1 cellular context compared by ENCODE assay signal in genomic region chr20:50055524-50056083, GRCh38.
A peak's percentile ranks its signal among the peaks of the same experiment; 100 is the strongest.
TF ChIP-seq lines count a peak whose summit lies in the region.

No MANE protein-coding gene starts in this region.

TF ChIP-seq in K562, 482 proteins besides CTCF, POLR2A, EP300 and RAD21:
- TF ChIP-seq E2F6 (IDR thresholded peaks at IDR 0.05; ENCODE audit: borderline replicate concordance in 1 of 2, extremely low read depth in 1 of 2, insufficient read depth in 1 of 2, insufficient read length in 1 of 2, low read depth in 1 of 2, low read length in 1 of 2, poor library complexity in 1 of 2, severe bottlenecking in 1 of 2) = peak in 1 of 2 experiments; percentile 24
- TF ChIP-seq SFPQ (IDR thresholded peaks at IDR 0.05; ENCODE audit: low read depth, low read length) = no peak
- no peak for TF ChIP-seq PRPF4 (IDR thresholded peaks at IDR 0.05; ENCODE audit: insufficient read depth, low read depth, low read length, poor library complexity, severe bottlenecking)
- TF ChIP-seq ZNF12 (CRISPR knock-in tag; IDR thresholded peaks at IDR 0.05) = no peak
- 0 out of 2 replicates have a peak, but pooled peaks have one; percentile 15 for TF ChIP-seq CREM (IDR thresholded peaks at IDR 0.05; ENCODE audit: low read depth)
- TF ChIP-seq KLF1 (tag; IDR thresholded peaks at IDR 0.05) = no peak
- 0 out of 2 replicates have a peak, but pooled peaks have one; percentile 44 for TF ChIP-seq SMARCA4 (IDR thresholded peaks at IDR 0.05)
- no peak for TF ChIP-seq ARHGAP35 (IDR thresholded peaks at IDR 0.05; ENCODE audit: partially characterized antibody)
- no peak for TF ChIP-seq ZNF77 (CRISPR knock-in tag; IDR thresholded peaks at IDR 0.05)
- peak; percentile 41; the same call in 1 of the 2 replicates for TF ChIP-seq DPF2 (IDR thresholded peaks at IDR 0.05)
- TF ChIP-seq SIN3A (IDR thresholded peaks at IDR 0.05; ENCODE audit: borderline replicate concordance in 2 of 2, control insufficient read depth in 1 of 2, low read depth in 2 of 2, low read length in 2 of 2) = no peak
- TF ChIP-seq, protein P1, sequence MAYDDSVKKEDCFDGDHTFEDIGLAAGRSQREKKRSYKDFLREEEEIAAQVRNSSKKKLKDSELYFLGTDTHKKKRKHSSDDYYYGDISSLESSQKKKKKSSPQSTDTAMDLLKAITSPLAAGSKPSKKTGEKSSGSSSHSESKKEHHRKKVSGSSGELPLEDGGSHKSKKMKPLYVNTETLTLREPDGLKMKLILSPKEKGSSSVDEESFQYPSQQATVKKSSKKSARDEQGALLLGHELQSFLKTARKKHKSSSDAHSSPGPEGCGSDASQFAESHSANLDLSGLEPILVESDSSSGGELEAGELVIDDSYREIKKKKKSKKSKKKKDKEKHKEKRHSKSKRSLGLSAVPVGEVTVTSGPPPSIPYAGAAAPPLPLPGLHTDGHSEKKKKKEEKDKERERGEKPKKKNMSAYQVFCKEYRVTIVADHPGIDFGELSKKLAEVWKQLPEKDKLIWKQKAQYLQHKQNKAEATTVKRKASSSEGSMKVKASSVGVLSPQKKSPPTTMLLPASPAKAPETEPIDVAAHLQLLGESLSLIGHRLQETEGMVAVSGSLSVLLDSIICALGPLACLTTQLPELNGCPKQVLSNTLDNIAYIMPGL (CRISPR knock-in tag; IDR thresholded peaks at IDR 0.05) = no peak
- no peak for TF ChIP-seq ZNF583 (CRISPR knock-in tag; IDR thresholded peaks at IDR 0.05)
- TF ChIP-seq SMARCE1 (IDR thresholded peaks at IDR 0.05) = peak; percentile 58; the same call in 1 of the 2 replicates
- no peak for TF ChIP-seq PHB (CRISPR knock-in tag; IDR thresholded peaks at IDR 0.05)
- no peak for TF ChIP-seq TSC22D4 (tag; IDR thresholded peaks at IDR 0.05)
- TF ChIP-seq, protein P2, sequence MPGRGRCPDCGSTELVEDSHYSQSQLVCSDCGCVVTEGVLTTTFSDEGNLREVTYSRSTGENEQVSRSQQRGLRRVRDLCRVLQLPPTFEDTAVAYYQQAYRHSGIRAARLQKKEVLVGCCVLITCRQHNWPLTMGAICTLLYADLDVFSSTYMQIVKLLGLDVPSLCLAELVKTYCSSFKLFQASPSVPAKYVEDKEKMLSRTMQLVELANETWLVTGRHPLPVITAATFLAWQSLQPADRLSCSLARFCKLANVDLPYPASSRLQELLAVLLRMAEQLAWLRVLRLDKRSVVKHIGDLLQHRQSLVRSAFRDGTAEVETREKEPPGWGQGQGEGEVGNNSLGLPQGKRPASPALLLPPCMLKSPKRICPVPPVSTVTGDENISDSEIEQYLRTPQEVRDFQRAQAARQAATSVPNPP (IDR thresholded peaks at IDR 0.05; ENCODE audit: borderline replicate concordance, insufficient read depth, insufficient read length) = no peak
- no peak for TF ChIP-seq SPI1 (IDR thresholded peaks at IDR 0.05; ENCODE audit: borderline replicate concordance, low read depth, low read length)
- TF ChIP-seq, protein P3, sequence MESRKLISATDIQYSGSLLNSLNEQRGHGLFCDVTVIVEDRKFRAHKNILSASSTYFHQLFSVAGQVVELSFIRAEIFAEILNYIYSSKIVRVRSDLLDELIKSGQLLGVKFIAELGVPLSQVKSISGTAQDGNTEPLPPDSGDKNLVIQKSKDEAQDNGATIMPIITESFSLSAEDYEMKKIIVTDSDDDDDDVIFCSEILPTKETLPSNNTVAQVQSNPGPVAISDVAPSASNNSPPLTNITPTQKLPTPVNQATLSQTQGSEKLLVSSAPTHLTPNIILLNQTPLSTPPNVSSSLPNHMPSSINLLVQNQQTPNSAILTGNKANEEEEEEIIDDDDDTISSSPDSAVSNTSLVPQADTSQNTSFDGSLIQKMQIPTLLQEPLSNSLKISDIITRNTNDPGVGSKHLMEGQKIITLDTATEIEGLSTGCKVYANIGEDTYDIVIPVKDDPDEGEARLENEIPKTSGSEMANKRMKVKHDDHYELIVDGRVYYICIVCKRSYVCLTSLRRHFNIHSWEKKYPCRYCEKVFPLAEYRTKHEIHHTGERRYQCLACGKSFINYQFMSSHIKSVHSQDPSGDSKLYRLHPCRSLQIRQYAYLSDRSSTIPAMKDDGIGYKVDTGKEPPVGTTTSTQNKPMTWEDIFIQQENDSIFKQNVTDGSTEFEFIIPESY (CRISPR knock-in tag; IDR thresholded peaks at IDR 0.05) = peak; percentile 56; the same call in 1 of the 2 replicates
- TF ChIP-seq IFI16 (CRISPR knock-in tag; IDR thresholded peaks at IDR 0.05) = no peak
- no peak for TF ChIP-seq KDM2B (CRISPR knock-in tag; IDR thresholded peaks at IDR 0.05)
- TF ChIP-seq NFRKB (IDR thresholded peaks at IDR 0.05; ENCODE audit: low read depth) = no peak
- no peak for TF ChIP-seq POU5F1 (IDR thresholded peaks at IDR 0.05; ENCODE audit: borderline replicate concordance, low read depth, low read length, partially characterized antibody)
- no peak for TF ChIP-seq FOXJ3 (CRISPR knock-in tag; IDR thresholded peaks at IDR 0.05)
- no peak for TF ChIP-seq TAF9B (IDR thresholded peaks at IDR 0.05; ENCODE audit: partially characterized antibody)
- no peak for TF ChIP-seq ZNF707 (CRISPR knock-in tag; conservative IDR thresholded peaks at IDR 0.05)
- no peak for TF ChIP-seq ZKSCAN8 (CRISPR knock-in tag; IDR thresholded peaks at IDR 0.05)
- TF ChIP-seq LCOR (CRISPR knock-in tag; IDR thresholded peaks at IDR 0.05) = no peak
- peak; percentile 66 for TF ChIP-seq NFE2 (IDR thresholded peaks at IDR 0.05; ENCODE audit: low read depth)
- TF ChIP-seq, protein P4, sequence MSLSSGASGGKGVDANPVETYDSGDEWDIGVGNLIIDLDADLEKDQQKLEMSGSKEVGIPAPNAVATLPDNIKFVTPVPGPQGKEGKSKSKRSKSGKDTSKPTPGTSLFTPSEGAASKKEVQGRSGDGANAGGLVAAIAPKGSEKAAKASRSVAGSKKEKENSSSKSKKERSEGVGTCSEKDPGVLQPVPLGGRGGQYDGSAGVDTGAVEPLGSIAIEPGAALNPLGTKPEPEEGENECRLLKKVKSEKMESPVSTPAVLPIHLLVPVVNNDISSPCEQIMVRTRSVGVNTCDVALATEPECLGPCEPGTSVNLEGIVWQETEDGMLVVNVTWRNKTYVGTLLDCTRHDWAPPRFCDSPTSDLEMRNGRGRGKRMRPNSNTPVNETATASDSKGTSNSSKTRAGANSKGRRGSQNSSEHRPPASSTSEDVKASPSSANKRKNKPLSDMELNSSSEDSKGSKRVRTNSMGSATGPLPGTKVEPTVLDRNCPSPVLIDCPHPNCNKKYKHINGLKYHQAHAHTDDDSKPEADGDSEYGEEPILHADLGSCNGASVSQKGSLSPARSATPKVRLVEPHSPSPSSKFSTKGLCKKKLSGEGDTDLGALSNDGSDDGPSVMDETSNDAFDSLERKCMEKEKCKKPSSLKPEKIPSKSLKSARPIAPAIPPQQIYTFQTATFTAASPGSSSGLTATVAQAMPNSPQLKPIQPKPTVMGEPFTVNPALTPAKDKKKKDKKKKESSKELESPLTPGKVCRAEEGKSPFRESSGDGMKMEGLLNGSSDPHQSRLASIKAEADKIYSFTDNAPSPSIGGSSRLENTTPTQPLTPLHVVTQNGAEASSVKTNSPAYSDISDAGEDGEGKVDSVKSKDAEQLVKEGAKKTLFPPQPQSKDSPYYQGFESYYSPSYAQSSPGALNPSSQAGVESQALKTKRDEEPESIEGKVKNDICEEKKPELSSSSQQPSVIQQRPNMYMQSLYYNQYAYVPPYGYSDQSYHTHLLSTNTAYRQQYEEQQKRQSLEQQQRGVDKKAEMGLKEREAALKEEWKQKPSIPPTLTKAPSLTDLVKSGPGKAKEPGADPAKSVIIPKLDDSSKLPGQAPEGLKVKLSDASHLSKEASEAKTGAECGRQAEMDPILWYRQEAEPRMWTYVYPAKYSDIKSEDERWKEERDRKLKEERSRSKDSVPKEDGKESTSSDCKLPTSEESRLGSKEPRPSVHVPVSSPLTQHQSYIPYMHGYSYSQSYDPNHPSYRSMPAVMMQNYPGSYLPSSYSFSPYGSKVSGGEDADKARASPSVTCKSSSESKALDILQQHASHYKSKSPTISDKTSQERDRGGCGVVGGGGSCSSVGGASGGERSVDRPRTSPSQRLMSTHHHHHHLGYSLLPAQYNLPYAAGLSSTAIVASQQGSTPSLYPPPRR (CRISPR knock-in tag; IDR thresholded peaks at IDR 0.05; ENCODE audit: borderline replicate concordance) = no peak
- no peak for TF ChIP-seq FOS (IDR thresholded peaks at IDR 0.05; ENCODE audit: extremely low read depth, insufficient read length)
- peak; percentile 70 for TF ChIP-seq CTCFL (IDR thresholded peaks at IDR 0.05; ENCODE audit: borderline replicate concordance, insufficient read depth, low read depth, low read length, poor library complexity, severe bottlenecking)
- TF ChIP-seq, protein P5, sequence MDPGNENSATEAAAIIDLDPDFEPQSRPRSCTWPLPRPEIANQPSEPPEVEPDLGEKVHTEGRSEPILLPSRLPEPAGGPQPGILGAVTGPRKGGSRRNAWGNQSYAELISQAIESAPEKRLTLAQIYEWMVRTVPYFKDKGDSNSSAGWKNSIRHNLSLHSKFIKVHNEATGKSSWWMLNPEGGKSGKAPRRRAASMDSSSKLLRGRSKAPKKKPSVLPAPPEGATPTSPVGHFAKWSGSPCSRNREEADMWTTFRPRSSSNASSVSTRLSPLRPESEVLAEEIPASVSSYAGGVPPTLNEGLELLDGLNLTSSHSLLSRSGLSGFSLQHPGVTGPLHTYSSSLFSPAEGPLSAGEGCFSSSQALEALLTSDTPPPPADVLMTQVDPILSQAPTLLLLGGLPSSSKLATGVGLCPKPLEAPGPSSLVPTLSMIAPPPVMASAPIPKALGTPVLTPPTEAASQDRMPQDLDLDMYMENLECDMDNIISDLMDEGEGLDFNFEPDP (CRISPR knock-in tag; IDR thresholded peaks at IDR 0.05) = no peak
- peak; percentile 29; the same call in 1 of the 2 replicates for TF ChIP-seq ARID1B (IDR thresholded peaks at IDR 0.05)
- TF ChIP-seq MTF1 (CRISPR knock-in tag; IDR thresholded peaks at IDR 0.05; ENCODE audit: borderline replicate concordance) = no peak
- no peak for TF ChIP-seq ZFP36 (IDR thresholded peaks at IDR 0.05; ENCODE audit: low read depth, low read length, partially characterized antibody)
- TF ChIP-seq L3MBTL2 (IDR thresholded peaks at IDR 0.05) = no peak
- TF ChIP-seq, protein P6, sequence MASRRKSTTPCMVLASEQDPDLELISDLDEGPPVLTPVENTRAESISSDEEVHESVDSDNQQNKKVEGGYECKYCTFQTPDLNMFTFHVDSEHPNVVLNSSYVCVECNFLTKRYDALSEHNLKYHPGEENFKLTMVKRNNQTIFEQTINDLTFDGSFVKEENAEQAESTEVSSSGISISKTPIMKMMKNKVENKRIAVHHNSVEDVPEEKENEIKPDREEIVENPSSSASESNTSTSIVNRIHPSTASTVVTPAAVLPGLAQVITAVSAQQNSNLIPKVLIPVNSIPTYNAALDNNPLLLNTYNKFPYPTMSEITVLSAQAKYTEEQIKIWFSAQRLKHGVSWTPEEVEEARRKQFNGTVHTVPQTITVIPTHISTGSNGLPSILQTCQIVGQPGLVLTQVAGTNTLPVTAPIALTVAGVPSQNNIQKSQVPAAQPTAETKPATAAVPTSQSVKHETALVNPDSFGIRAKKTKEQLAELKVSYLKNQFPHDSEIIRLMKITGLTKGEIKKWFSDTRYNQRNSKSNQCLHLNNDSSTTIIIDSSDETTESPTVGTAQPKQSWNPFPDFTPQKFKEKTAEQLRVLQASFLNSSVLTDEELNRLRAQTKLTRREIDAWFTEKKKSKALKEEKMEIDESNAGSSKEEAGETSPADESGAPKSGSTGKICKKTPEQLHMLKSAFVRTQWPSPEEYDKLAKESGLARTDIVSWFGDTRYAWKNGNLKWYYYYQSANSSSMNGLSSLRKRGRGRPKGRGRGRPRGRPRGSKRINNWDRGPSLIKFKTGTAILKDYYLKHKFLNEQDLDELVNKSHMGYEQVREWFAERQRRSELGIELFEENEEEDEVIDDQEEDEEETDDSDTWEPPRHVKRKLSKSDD (conservative IDR thresholded peaks at IDR 0.05; ENCODE audit: low read length) = no peak
- TF ChIP-seq CTBP1 (IDR thresholded peaks at IDR 0.05; ENCODE audit: borderline replicate concordance) = no peak
- TF ChIP-seq, protein P7, sequence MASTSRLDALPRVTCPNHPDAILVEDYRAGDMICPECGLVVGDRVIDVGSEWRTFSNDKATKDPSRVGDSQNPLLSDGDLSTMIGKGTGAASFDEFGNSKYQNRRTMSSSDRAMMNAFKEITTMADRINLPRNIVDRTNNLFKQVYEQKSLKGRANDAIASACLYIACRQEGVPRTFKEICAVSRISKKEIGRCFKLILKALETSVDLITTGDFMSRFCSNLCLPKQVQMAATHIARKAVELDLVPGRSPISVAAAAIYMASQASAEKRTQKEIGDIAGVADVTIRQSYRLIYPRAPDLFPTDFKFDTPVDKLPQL (IDR thresholded peaks at IDR 0.05; ENCODE audit: extremely low read depth, insufficient read length) = no peak
- no peak for TF ChIP-seq ATF7 (IDR thresholded peaks at IDR 0.05)
- TF ChIP-seq ZNF316 (IDR thresholded peaks at IDR 0.05) = peak; percentile 40; the same call in 1 of the 2 replicates
- TF ChIP-seq HNRNPUL1 (IDR thresholded peaks at IDR 0.05; ENCODE audit: low read length) = no peak
